11 cellular contexts compared by ENCODE assay signal in the genomic region with DNA sequence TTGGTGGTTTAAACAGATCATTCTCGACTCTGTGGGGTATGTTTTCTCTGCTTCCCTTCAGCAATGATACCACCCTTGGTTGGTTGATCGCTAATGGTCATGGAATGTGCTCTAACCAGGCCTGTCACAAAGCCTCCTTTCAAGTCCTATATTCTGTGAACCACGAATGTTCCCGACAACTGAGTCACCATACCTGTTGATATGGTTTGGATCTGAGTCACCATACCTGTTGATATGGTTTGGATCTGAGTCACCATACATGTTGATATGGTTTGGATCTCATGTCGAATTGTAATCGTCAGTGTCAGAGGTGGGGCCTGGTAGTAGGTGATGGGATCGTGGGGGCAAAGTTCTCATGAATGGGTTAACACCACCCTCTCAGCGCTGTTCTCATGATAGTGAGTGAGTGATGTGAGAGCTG. TPM values are rescaled to one million over a fixed set of nuclear protein-coding genes. Genes with fewer than 3 reads are reported as not detected.
DNase-seq lines count a peak whose midpoint lies in the region; ATAC-seq, FAIRE-seq and TF ChIP-seq lines count a peak whose summit lies in the region.
"Had no signal": no experiment of that assay in that cellular context is flagged by ENCODE, and none has a peak within 500 bp of the region (broad histone marks: within the 10 kb centered on the region; RNA-seq: fewer than 3 reads in every experiment).

No MANE protein-coding gene starts in this region.

- peak; percentile 91 for ATAC-seq in activated T-helper 17 cell treated with anti-CD3 and anti-CD28 coated beads, Interleukin-2, amount 50 U/mL, for 72 hours (replicated peaks)
- no peak for ATAC-seq in HG03378 (IDR thresholded peaks at IDR 0.05; ENCODE audit: unreplicated experiment)

- H3K27me3 Mint-ChIP-seq in activated T-helper 17 cell treated with anti-CD3 and anti-CD28 coated beads, Interleukin-2, amount 50 U/mL, for 72 hours = no peaks in the 10 kb centered on the region
- H3K27me3 Mint-ChIP-seq in nephron progenitor cell (ENCODE audit: low read depth, poor library complexity) = peaks cover 21% of the 10 kb centered on the region

- H3K4me3 ChIP-seq in AG04450 (ENCODE audit: low read depth, low read length) = no peak overlapping the region
- H3K4me3 ChIP-seq in HEK293 (ENCODE audit: low read depth, low read length) = no peak overlapping the region
- H3K4me3 ChIP-seq in keratinocyte (ENCODE audit: control insufficient read depth in 2 of 3, extremely low read depth in 1 of 3, insufficient read depth in 2 of 3, low read depth in 1 of 3, low read length in 3 of 3) = peak overlapping the region in 1 of 3 experiments; percentile 14

- DNase-seq in AG04450 (ENCODE audit: low read depth, low spot score) (no peak), keratinocyte (ENCODE audit: low read depth, low spot score) (peak; percentile 99), SKM-1 treated with dmso at 0.1 percent for 144 hours (lab: John Stamatoyannopoulos, UW; ENCODE audit: unreplicated experiment) (no peak), nephron progenitor cell (no peak), DMS79 (lab: John Stamatoyannopoulos, UW) (no peak)
- DNase-seq: NCI-H526, nucleus accumbens had no signal

- CTCF ChIA-PET in AG04450 (lab: Charles Lee) (interaction anchor here (7.8 kb wide), 1 partner anchor 284 kb away, joined by 176 read pairs; no protein-coding TSS in a partner anchor), HEK293 (lab: Yijun Ruan, JAX) (interaction anchor here (0.7 to 1.7 kb wide), 3 partner anchors 10 to 135 kb away, joined by 3 to 6 read pairs (median 3); no protein-coding TSS in a partner anchor)

- H3K27ac ChIP-seq in AG04450 (ENCODE audit: low read depth, low read length) (peak overlapping the region; percentile 57), HEK293 (ENCODE audit: extremely low read depth, low read depth, low read length) (no peak overlapping the region), keratinocyte (ENCODE audit: control insufficient read depth, insufficient read depth, low read length) (peak overlapping the region; percentile 95)

- peak overlapping the region; percentile 68 for H2AFZ ChIP-seq in keratinocyte (ENCODE audit: control insufficient read depth, low read length)

- peaks cover 15% of the 10 kb centered on the region for H3K4me1 Mint-ChIP-seq in activated T-helper 17 cell treated with anti-CD3 and anti-CD28 coated beads, Interleukin-2, amount 50 U/mL, for 72 hours
- H3K4me1 Mint-ChIP-seq in nephron progenitor cell = peaks cover 4% of the 10 kb centered on the region

- H3K27ac Mint-ChIP-seq in activated T-helper 17 cell treated with anti-CD3 and anti-CD28 coated beads, Interleukin-2, amount 50 U/mL, for 72 hours = peak overlapping the region; percentile 95
- no peak overlapping the region for H3K27ac Mint-ChIP-seq in nephron progenitor cell

- peak overlapping the region; percentile 85 for H3K4me2 ChIP-seq in keratinocyte (ENCODE audit: control insufficient read depth, extremely low read depth, insufficient read depth, low read depth, low read length)

- no peaks in the 10 kb centered on the region for H4K20me1 ChIP-seq in keratinocyte (ENCODE audit: control insufficient read depth, extremely low read depth, insufficient read depth, low read length)

- POLR2A ChIA-PET in AG04450 (lab: Yijun Ruan, JAX) (no interaction called here), HEK293 (lab: Yijun Ruan, JAX) (no interaction called here)

- H3K79me2 ChIP-seq in keratinocyte (ENCODE audit: control insufficient read depth, insufficient read depth, low read length) = peaks cover 2% of the 10 kb centered on the region

- H3K4me1 ChIP-seq in HEK293 (ENCODE audit: control insufficient read depth, insufficient read depth, low read length) (no peaks in the 10 kb centered on the region), keratinocyte (ENCODE audit: control insufficient read depth, extremely low read depth, insufficient read depth, low read length) (peaks cover 51% of the 10 kb centered on the region)

- peak; percentile 100 for FAIRE-seq in keratinocyte (lab: Jason Lieb, UNC)
- FAIRE-seq: endometrium had no signal

- H3K4me3 Mint-ChIP-seq in activated T-helper 17 cell treated with anti-CD3 and anti-CD28 coated beads, Interleukin-2, amount 50 U/mL, for 72 hours = peak overlapping the region; percentile 69
- H3K4me3 Mint-ChIP-seq in nephron progenitor cell = no peak overlapping the region

- H3K36me3 Mint-ChIP-seq in activated T-helper 17 cell treated with anti-CD3 and anti-CD28 coated beads, Interleukin-2, amount 50 U/mL, for 72 hours (ENCODE audit: low read depth) = peaks cover 29% of the 10 kb centered on the region
- H3K36me3 Mint-ChIP-seq in nephron progenitor cell (ENCODE audit: low read depth) = peaks cover 7% of the 10 kb centered on the region

- no peaks in the 10 kb centered on the region for H3K9me3 ChIP-seq in AG04450 (ENCODE audit: control insufficient read depth, insufficient read depth, low read length)
- no peaks in the 10 kb centered on the region for H3K9me3 ChIP-seq in HEK293 (ENCODE audit: control insufficient read depth, insufficient read depth, low read depth, low read length)
- H3K9me3 ChIP-seq in keratinocyte (ENCODE audit: control insufficient read depth, low read depth, low read length) = no peaks in the 10 kb centered on the region

- H3K36me3 ChIP-seq in HEK293 (ENCODE audit: control insufficient read depth in 2 of 2, insufficient read depth in 1 of 2, low read length in 2 of 2) (peaks cover 4 to 39% of the 10 kb centered on the region in 2 experiments; a peak in 2 of 3 replicates), keratinocyte (ENCODE audit: control insufficient read depth in 2 of 2, extremely low read depth in 1 of 2, insufficient read depth in 2 of 2, low read length in 2 of 2) (peaks cover 14 to 16% of the 10 kb centered on the region in 2 experiments)

- dilution Hi-C loops in keratinocyte (cut with MboI; ENCODE audit: extremely low pct_ligation_motif_present, low sequenced_read_pairs) = no loop called here

- H3K9me1 ChIP-seq in keratinocyte (ENCODE audit: control insufficient read depth, extremely low read depth, insufficient read depth, low read length) = no peaks in the 10 kb centered on the region

- H3K9me3 Mint-ChIP-seq in activated T-helper 17 cell treated with anti-CD3 and anti-CD28 coated beads, Interleukin-2, amount 50 U/mL, for 72 hours = no peaks in the 10 kb centered on the region
- H3K9me3 Mint-ChIP-seq in nephron progenitor cell = no peaks in the 10 kb centered on the region

- TF ChIP-seq CTCF in AG04450 (IDR thresholded peaks at IDR 0.05; ENCODE audit: low read depth, low read length) (no peak), HEK293 (tag by site-specific recombination; IDR thresholded peaks at IDR 0.05) (no peak), keratinocyte (optimal IDR thresholded peaks at IDR 0.05 in 1 of 3, IDR thresholded peaks at IDR 0.05 in 1 of 3, conservative IDR thresholded peaks at IDR 0.05 in 1 of 3; ENCODE audit: extremely low read depth in 1 of 3, insufficient read depth in 2 of 3, low read length in 3 of 3) (no peak), nephron progenitor cell (IDR thresholded peaks at IDR 0.05) (no peak)

- H3K27me3 ChIP-seq in AG04450 (ENCODE audit: control insufficient read depth, insufficient read depth, low read length) (no peaks in the 10 kb centered on the region), keratinocyte (ENCODE audit: control insufficient read depth, extremely low read depth, insufficient read depth, low read length) (no peaks in the 10 kb centered on the region)

- peak overlapping the region; percentile 82 for H3K9ac ChIP-seq in keratinocyte (ENCODE audit: control insufficient read depth, extremely low read depth, insufficient read depth, low read length)

TF ChIP-seq in HEK293, 187 proteins besides CTCF, POLR2A, EP300 and RAD21 (continues in another document):
- peak; percentile 100 for TF ChIP-seq SCRT2 (tag by site-specific recombination; IDR thresholded peaks at IDR 0.05)
- no peak for TF ChIP-seq ZNF366 (tag by site-specific recombination; conservative IDR thresholded peaks at IDR 0.05)

RNA-seq across cellular contexts. Expression of gene CAMK2N1, which starts 10.2 kb away (rescaled TPM):
- polyA plus RNA-seq in AG04450 (2011; rRNA removed) (62.8 and 83.1 TPM in 2 replicates), keratinocyte (17.3 to 49.8 TPM (median 46.0 TPM) in 3 replicates)
- polyA minus RNA-seq in AG04450 (2011; rRNA and poly(A)+ RNA removed) = 15.7 and 19.8 TPM in 2 replicates
- total RNA-seq in activated T-helper 17 cell treated with anti-CD3 and anti-CD28 coated beads, Interleukin-2, amount 50 U/mL, for 72 hours = under 1 TPM; 0.30 to 0.53 TPM
- polyA plus RNA-seq in keratinocyte (2011; ENCODE audit: low read depth) = 106 TPM
- 43.1 and 64.9 TPM in 2 replicates for polyA plus RNA-seq in keratinocyte (2011; cell fraction: cytosol; rRNA removed)
- 12.8 and 20.0 TPM in 2 replicates for polyA plus RNA-seq in keratinocyte (2011; cell fraction: nucleus; rRNA removed)
- 78.2 and 78.6 TPM in 2 replicates for polyA plus RNA-seq in keratinocyte (2012; ENCODE audit: low replicate concordance)
- polyA minus RNA-seq in keratinocyte = 3.5 to 36.2 TPM (median 12.1 TPM) in 3 replicates
- polyA minus RNA-seq in keratinocyte (2011; cell fraction: cytosol; rRNA and poly(A)+ RNA removed) = 31.1 TPM
- 2.8 and 6.6 TPM in 2 replicates for polyA minus RNA-seq in keratinocyte (2011; cell fraction: nucleus; rRNA and poly(A)+ RNA removed)

RNA-seq across cellular contexts. Expression of gene MUL1, which starts 11.7 kb away (rescaled TPM):
- polyA plus RNA-seq in AG04450 (2011; rRNA removed) = 23.1 and 26.6 TPM in 2 replicates
- 23.2 and 30.1 TPM in 2 replicates for polyA minus RNA-seq in AG04450 (2011; rRNA and poly(A)+ RNA removed)
- total RNA-seq in activated T-helper 17 cell treated with anti-CD3 and anti-CD28 coated beads, Interleukin-2, amount 50 U/mL, for 72 hours = 10 to 100 TPM; 11.6 to 16.3 TPM
- 28.2 to 41.8 TPM (median 40.4 TPM) in 3 replicates for polyA plus RNA-seq in keratinocyte
- 8.4 TPM for polyA plus RNA-seq in keratinocyte (2011; ENCODE audit: low read depth)
- polyA plus RNA-seq in keratinocyte (2011; cell fraction: cytosol; rRNA removed) = 18.9 and 20.8 TPM in 2 replicates
- polyA plus RNA-seq in keratinocyte (2011; cell fraction: nucleus; rRNA removed) = 56.1 and 60.2 TPM in 2 replicates
- polyA plus RNA-seq in keratinocyte (2012; ENCODE audit: low replicate concordance) = 33.5 and 38.1 TPM in 2 replicates
- 30.2 to 60.4 TPM (median 43.3 TPM) in 3 replicates for polyA minus RNA-seq in keratinocyte
- 39.5 TPM for polyA minus RNA-seq in keratinocyte (2011; cell fraction: cytosol; rRNA and poly(A)+ RNA removed)
- polyA minus RNA-seq in keratinocyte (2011; cell fraction: nucleus; rRNA and poly(A)+ RNA removed) = 44.6 and 48.6 TPM in 2 replicates

RNA-seq across cellular contexts. Expression of gene FAM43B, which starts 56.1 kb away (rescaled TPM):
- 0.02 TPM in 1 of 2 replicates, not detected in the other for polyA plus RNA-seq in AG04450 (2011; rRNA removed)
- polyA minus RNA-seq in AG04450 (2011; rRNA and poly(A)+ RNA removed) = not detected in 2 replicates
- total RNA-seq in activated T-helper 17 cell treated with anti-CD3 and anti-CD28 coated beads, Interleukin-2, amount 50 U/mL, for 72 hours = not detected
- polyA plus RNA-seq in keratinocyte = 0.02 to 0.03 TPM in 2 of 3 replicates, not detected in the other
- not detected for polyA plus RNA-seq in keratinocyte (2011; ENCODE audit: low read depth)
- not detected in 2 replicates for polyA plus RNA-seq in keratinocyte (2011; cell fraction: cytosol; rRNA removed)
- 0.04 TPM in 1 of 2 replicates, not detected in the other for polyA plus RNA-seq in keratinocyte (2011; cell fraction: nucleus; rRNA removed)
- not detected in 2 replicates for polyA plus RNA-seq in keratinocyte (2012; ENCODE audit: low replicate concordance)
- polyA minus RNA-seq in keratinocyte = 0.10 TPM in 1 of 3 replicates, not detected in the others
- polyA minus RNA-seq in keratinocyte (2011; cell fraction: cytosol; rRNA and poly(A)+ RNA removed) = not detected
- polyA minus RNA-seq in keratinocyte (2011; cell fraction: nucleus; rRNA and poly(A)+ RNA removed) = not detected in 2 replicates
